16 cellular contexts compared by ENCODE assay signal in the genomic region with DNA sequence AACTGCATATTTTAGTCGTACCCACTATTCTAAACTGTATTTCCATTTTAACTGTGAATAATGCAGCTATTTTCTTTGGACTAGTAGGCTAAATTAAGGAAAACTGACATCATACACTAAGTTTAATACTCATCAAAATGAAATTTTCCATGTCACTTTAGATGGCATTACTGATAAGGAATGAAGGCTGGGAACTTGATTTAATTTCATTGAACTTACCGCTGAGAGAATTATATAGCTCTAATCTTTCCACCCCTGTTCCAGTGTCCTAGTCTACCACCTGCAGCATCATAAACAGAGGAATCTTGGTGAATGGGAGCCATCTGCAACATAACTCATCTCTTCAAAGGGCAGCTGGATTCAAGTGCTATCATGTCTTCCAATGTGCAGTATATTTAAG.
A peak's percentile ranks its signal among the peaks of the same experiment; 100 is the strongest.
DNase-seq lines count a peak whose midpoint lies in the region; ATAC-seq and TF ChIP-seq lines count a peak whose summit lies in the region.
"Had no signal": no experiment of that assay in that cellular context is flagged by ENCODE, and none has a peak within 500 bp of the region (broad histone marks: within the 10 kb centered on the region; RNA-seq: fewer than 3 reads in every experiment).

No MANE protein-coding gene starts in this region.

- peaks cover 18% of the 10 kb centered on the region for H3K4me1 ChIP-seq in BE2C
- H3K4me1 ChIP-seq: BLaER1 treated with 17β-estradiol and CSF1 and Interleukin-3, amounts not matched to agents 10 nM and 100 nM had no signal

- DNase-seq in NCI-H187 treated with DMSO at 0.1 percent for 48 hours (lab: John Stamatoyannopoulos, UW) (peak; percentile 9), NCI-H187 (lab: John Stamatoyannopoulos, UW) (no peak), BE2C (peak; percentile 11), NCI-H1105 treated with DMSO at 0.1 percent for 48 hours (lab: John Stamatoyannopoulos, UW) (peak; percentile 33), SHP77 treated with DMSO at 0.1 percent for 48 hours (lab: John Stamatoyannopoulos, UW) (peak; percentile 95), T-helper 9 cell (no peak)
- DNase-seq in activated CD8-positive, alpha-beta memory T cell treated with anti-CD3 and anti-CD28 coated beads, Interleukin-2, amount 50 U/mL, for 4 hours: no peak
- DNase-seq: 8988T; AML-193; CD4-positive, CD25-positive, alpha-beta regulatory T cell; DMS79; GM23248 had no signal

- no peaks in the 10 kb centered on the region for H3K36me3 ChIP-seq in BE2C
- H3K36me3 ChIP-seq: BLaER1 treated with 17β-estradiol and CSF1 and Interleukin-3, amounts not matched to agents 10 nM and 100 nM had no signal

- H3K4me3 ChIP-seq in BE2C (ENCODE audit: low read depth, low read length): no peak overlapping the region
- H3K4me3 ChIP-seq: BLaER1 treated with 17β-estradiol and CSF1 and Interleukin-3, amounts not matched to agents 10 nM and 100 nM; GM12878; GM23248 had no signal

- no peaks in the 10 kb centered on the region for H3K9me3 ChIP-seq in BE2C
- H3K9me3 ChIP-seq: BLaER1 treated with 17β-estradiol and CSF1 and Interleukin-3, amounts not matched to agents 10 nM and 100 nM had no signal

- TF ChIP-seq CTCF in BE2C (IDR thresholded peaks at IDR 0.05; ENCODE audit: low read depth, low read length): no peak

- H3K27me3 ChIP-seq in BE2C: no peaks in the 10 kb centered on the region
- H3K27me3 ChIP-seq: BLaER1 treated with 17β-estradiol and CSF1 and Interleukin-3, amounts not matched to agents 10 nM and 100 nM had no signal

- no peak for ATAC-seq in HG03280 (IDR thresholded peaks at IDR 0.05; ENCODE audit: unreplicated experiment)
- ATAC-seq: GM12878, HCT116 had no signal

Comparison
In these comparisons a context has a peak if more than half of its experiments do, and no peak if none do; other contexts are left out.
1. DNase-seq: peak in NCI-H187 treated with DMSO at 0.1 percent for 48 hours (single experiment), BE2C (single experiment), NCI-H1105 treated with DMSO at 0.1 percent for 48 hours (single experiment) and SHP77 treated with DMSO at 0.1 percent for 48 hours (single experiment); none in NCI-H187 (0 of 2), T-helper 9 cell (single experiment) and activated CD8-positive, alpha-beta memory T cell treated with anti-CD3 and anti-CD28 coated beads, Interleukin-2, amount 50 U/mL, for 4 hours (single experiment).